7 cellular contexts compared by ENCODE assay signal in the genomic region with DNA sequence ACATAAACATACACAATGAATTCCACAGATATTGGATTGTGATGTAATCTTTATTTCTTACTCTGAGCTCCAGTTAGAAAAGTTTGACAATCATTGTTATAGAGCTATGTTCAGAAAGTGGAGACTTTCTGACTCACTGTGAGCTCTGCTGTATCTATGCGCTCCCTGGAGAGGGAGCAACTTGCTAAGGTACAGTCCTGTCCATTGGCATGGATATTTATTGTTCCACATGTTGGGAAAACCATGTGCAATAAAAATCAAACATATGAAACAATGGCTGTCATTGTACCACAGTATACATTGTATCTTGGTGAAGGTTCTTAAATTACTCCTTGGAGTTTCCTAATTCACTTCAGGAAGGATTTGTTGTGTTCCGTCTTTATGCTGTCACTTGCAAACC.
"Had no signal": no experiment of that assay in that cellular context is flagged by ENCODE, and none has a peak within 500 bp of the region (broad histone marks: within the 10 kb centered on the region; RNA-seq: fewer than 3 reads in every experiment).

No MANE protein-coding gene starts in this region.

- H2AFZ ChIP-seq: GM23248 had no signal

- H3K4me3 ChIP-seq: GM23248 had no signal

- H3K27ac ChIP-seq: GM23248, HL-60 had no signal

- DNase-seq: GM23248, GOT3, H9, HCEC 1CT, KBM-7 had no signal

- ATAC-seq: HepG2 had no signal

- FAIRE-seq: HepG2 had no signal
